In the genomic region with DNA sequence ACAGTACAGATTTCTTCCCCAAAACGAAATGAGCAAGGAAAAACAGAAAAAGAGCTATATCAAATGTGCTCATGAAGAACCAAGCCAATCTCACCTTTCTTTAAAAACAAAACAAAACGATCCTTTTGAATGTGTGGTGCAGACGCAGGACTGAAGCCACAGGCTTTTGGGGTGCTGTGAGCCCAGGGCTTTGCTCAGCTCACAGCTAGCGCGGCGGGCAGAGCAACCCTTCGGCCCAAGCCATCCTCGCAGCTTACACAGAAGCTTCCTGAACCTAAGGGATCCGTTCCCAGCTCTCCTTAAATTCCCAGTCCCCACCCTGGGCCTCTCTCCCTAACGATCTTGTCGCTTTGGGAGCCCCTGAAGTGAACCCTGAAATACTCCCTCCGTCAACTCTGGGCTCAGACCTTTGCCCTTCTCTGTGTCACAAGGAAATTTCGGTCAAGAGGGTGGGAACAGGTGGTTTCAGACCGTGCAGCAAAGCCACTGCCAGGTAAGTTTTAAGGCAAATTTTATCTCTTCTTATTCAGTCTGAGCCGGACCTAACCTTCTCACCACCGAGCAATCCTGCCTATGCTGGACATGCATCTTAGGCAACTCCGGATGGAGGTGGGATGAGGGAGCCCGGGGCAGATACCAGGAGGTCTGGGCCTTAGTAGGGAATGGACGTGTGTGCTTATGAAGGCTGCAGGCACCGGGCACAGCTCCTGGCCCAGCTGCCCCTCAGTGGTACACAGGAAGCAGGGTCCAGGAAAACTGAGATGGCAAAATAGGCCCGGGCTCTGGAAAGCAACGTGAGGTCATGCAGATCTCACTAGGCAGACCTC, we compare ENCODE assay signal across 21 cellular contexts. TPM values are rescaled to one million over a fixed set of nuclear protein-coding genes. Genes with fewer than 3 reads are reported as not detected.
A peak's percentile ranks its signal among the peaks of the same experiment; 100 is the strongest.
DNase-seq lines count a peak whose midpoint lies in the region; ATAC-seq and TF ChIP-seq lines count a peak whose summit lies in the region.
"Had no signal": no experiment of that assay in that cellular context is flagged by ENCODE, and none has a peak within 500 bp of the region (broad histone marks: within the 10 kb centered on the region; RNA-seq: fewer than 3 reads in every experiment).

No MANE protein-coding gene starts in this region.

- no peak overlapping the region for H3K27ac ChIP-seq in A673 (ENCODE audit: low read depth, low read length, poor library complexity, severe bottlenecking)
- H3K27ac ChIP-seq in CD4-positive, alpha-beta T cell (ENCODE audit: low read depth, low read length) = no peak overlapping the region
- H3K27ac ChIP-seq: body of pancreas, lower lobe of right lung, parathyroid adenoma, Peyer's patch, SJSA1, stomach, upper lobe of right lung had no signal

- H3K4me3 ChIP-seq in A673 (ENCODE audit: low read depth, low read length, poor library complexity, severe bottlenecking) = no peak overlapping the region
- H3K4me3 ChIP-seq: body of pancreas, lower lobe of right lung, Peyer's patch, SJSA1, stomach, upper lobe of right lung had no signal

- TF ChIP-seq CTCF in A673 (conservative IDR thresholded peaks at IDR 0.05; ENCODE audit: low read depth, low read length) = no peak
- no peak for TF ChIP-seq CTCF in CD4-positive, alpha-beta T cell (IDR thresholded peaks at IDR 0.05)
- no peak for TF ChIP-seq CTCF in WTC11 (IDR thresholded peaks at IDR 0.05)

- peaks cover 79% of the 10 kb centered on the region for H3K36me3 Mint-ChIP-seq in CD4-positive, alpha-beta T cell (ENCODE audit: low read depth)
- H3K36me3 Mint-ChIP-seq in WTC11 = peaks cover 16% of the 10 kb centered on the region

- ATAC-seq in CD4-positive, alpha-beta T cell (ENCODE audit: poor library complexity) = no peak
- ATAC-seq in WTC11 = no peak
- ATAC-seq in left colon = peak; percentile 9
- ATAC-seq in HG02642 (IDR thresholded peaks at IDR 0.05; ENCODE audit: poor library complexity, unreplicated experiment) = no peak
- ATAC-seq: body of pancreas, lower lobe of right lung, sciatic nerve, upper lobe of right lung had no signal

- no peaks in the 10 kb centered on the region for H3K36me3 ChIP-seq in A673 (ENCODE audit: insufficient read depth, low read length, poor library complexity, severe bottlenecking)
- H3K36me3 ChIP-seq: upper lobe of right lung had no signal

- POLR2A ChIA-PET in A673 (lab: Charles Lee; ENCODE audit: low non-redundant PET) = interaction anchor here (0.7 kb wide), 1 partner anchor 62 kb away, joined by 3 read pairs; no protein-coding TSS in a partner anchor
- POLR2A ChIA-PET in CD4-positive, alpha-beta T cell (lab: Charles Lee) = no interaction called here
- POLR2A ChIA-PET in WTC11 (lab: Charles Lee) = interaction anchor here (0.6 to 1.4 kb wide), 3 partner anchors 17 to 58 kb away, joined by 3 to 10 read pairs (median 4); no protein-coding TSS in a partner anchor

- no peaks in the 10 kb centered on the region for H3K27me3 Mint-ChIP-seq in CD4-positive, alpha-beta T cell
- H3K27me3 Mint-ChIP-seq in WTC11 (ENCODE audit: low read depth) = no peaks in the 10 kb centered on the region
- H3K27me3 Mint-ChIP-seq: activated naive CD8-positive, alpha-beta T cell had no signal

- TSS peak; percentile 95 for BruUV-seq in A673 (replicated peaks; lab: Mats Ljungman, UMichigan)

- no peak for DNase-seq in A673 (ENCODE audit: low spot score)
- no peak for DNase-seq in CD4-positive, alpha-beta T cell
- DNase-seq in WTC11 (ENCODE audit: low spot score) = no peak
- peak in 1 of 2 donors; percentile 9 for DNase-seq in left colon
- DNase-seq in activated CD4-positive, CD25-positive, alpha-beta regulatory T cell treated with anti-CD3 and anti-CD28 coated beads, Interleukin-2, amount 50 U/mL, for 72 hours = no peak
- no peak for DNase-seq in NCI-H226
- DNase-seq in NCI-H526 (lab: John Stamatoyannopoulos, UW) = no peak
- DNase-seq: activated CD4-positive, CD25-positive, alpha-beta regulatory T cell; AML-193; body of pancreas; lower lobe of right lung; NCI-H2171; NCI-H82; Peyer's patch; stomach; upper lobe of right lung had no signal

- H3K4me1 ChIP-seq in A673 (ENCODE audit: insufficient read depth, low read length, poor library complexity, severe bottlenecking) = no peaks in the 10 kb centered on the region
- H3K4me1 ChIP-seq: parathyroid adenoma, SJSA1, upper lobe of right lung had no signal

- peaks cover 2% of the 10 kb centered on the region for H3K9me3 Mint-ChIP-seq in CD4-positive, alpha-beta T cell
- peaks cover 9% of the 10 kb centered on the region for H3K9me3 Mint-ChIP-seq in WTC11

- peaks cover 6% of the 10 kb centered on the region for H3K9me3 ChIP-seq in A673 (ENCODE audit: low read depth, low read length, poor library complexity, severe bottlenecking)
- peaks cover 5% of the 10 kb centered on the region for H3K9me3 ChIP-seq in CD4-positive, alpha-beta T cell (ENCODE audit: control insufficient read depth, low read length)
- H3K9me3 ChIP-seq: body of pancreas, Peyer's patch, upper lobe of right lung had no signal

- peaks cover 13% of the 10 kb centered on the region for H3K4me1 Mint-ChIP-seq in CD4-positive, alpha-beta T cell (ENCODE audit: low read depth)
- H3K4me1 Mint-ChIP-seq in WTC11 = peaks cover 45% of the 10 kb centered on the region

- H3K27me3 ChIP-seq in A673 (replicated peaks; ENCODE audit: insufficient read depth, low read depth, low read length, poor library complexity) = no peaks in the 10 kb centered on the region
- no peaks in the 10 kb centered on the region for H3K27me3 ChIP-seq in CD4-positive, alpha-beta T cell (ENCODE audit: control insufficient read depth, insufficient read depth, low read length)
- H3K27me3 ChIP-seq: body of pancreas, Peyer's patch, SJSA1, stomach, upper lobe of right lung had no signal

- CTCF ChIA-PET in A673 (lab: Charles Lee) = interaction anchor here (0.6 to 0.7 kb wide), 2 partner anchors 64 to 705 kb away, joined by 3 to 6 read pairs; no protein-coding TSS in a partner anchor
- CTCF ChIA-PET in CD4-positive, alpha-beta T cell (lab: Charles Lee) = interaction anchor here (0.6 to 1.2 kb wide), 3 partner anchors 55 to 667 kb away, joined by 3 to 5 read pairs (median 3); a partner anchor contains a TSS
- CTCF ChIA-PET in WTC11 (lab: Charles Lee) = interaction anchor here (0.6 to 2.5 kb wide), 7 partner anchors 8 to 59 kb away, joined by 3 to 11 read pairs (median 5); no protein-coding TSS in a partner anchor

- peak overlapping the region; percentile 27 for H3K27ac Mint-ChIP-seq in CD4-positive, alpha-beta T cell
- peak overlapping the region; percentile 84 for H3K27ac Mint-ChIP-seq in WTC11
- H3K27ac Mint-ChIP-seq: activated naive CD8-positive, alpha-beta T cell had no signal

- intact Hi-C loops in A673 (cut with micrococcal nuclease; ENCODE audit: unreplicated experiment) (no loop called here), left colon (cut with DNase I, micrococcal nuclease) (no loop called here)
- intact Hi-C loops in CD4-positive, alpha-beta T cell (cut with DNase I, micrococcal nuclease) = loop anchor here in 1 of 2 experiments (10.0 kb wide), 1 partner anchor 51 kb away; no protein-coding TSS in a partner anchor

- H3K4me3 Mint-ChIP-seq in CD4-positive, alpha-beta T cell = no peak overlapping the region
- H3K4me3 Mint-ChIP-seq in WTC11 = no peak overlapping the region
- H3K4me3 Mint-ChIP-seq: activated naive CD8-positive, alpha-beta T cell had no signal

TF ChIP-seq in WTC11, 78 proteins besides CTCF, POLR2A, EP300 and RAD21 (continues in another document):
- TF ChIP-seq, protein P1, sequence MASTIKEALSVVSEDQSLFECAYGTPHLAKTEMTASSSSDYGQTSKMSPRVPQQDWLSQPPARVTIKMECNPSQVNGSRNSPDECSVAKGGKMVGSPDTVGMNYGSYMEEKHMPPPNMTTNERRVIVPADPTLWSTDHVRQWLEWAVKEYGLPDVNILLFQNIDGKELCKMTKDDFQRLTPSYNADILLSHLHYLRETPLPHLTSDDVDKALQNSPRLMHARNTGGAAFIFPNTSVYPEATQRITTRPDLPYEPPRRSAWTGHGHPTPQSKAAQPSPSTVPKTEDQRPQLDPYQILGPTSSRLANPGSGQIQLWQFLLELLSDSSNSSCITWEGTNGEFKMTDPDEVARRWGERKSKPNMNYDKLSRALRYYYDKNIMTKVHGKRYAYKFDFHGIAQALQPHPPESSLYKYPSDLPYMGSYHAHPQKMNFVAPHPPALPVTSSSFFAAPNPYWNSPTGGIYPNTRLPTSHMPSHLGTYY (CRISPR knock-in tag; IDR thresholded peaks at IDR 0.05) = no peak
- no peak for TF ChIP-seq CREB1 (CRISPR knock-in tag; IDR thresholded peaks at IDR 0.05)
- TF ChIP-seq GRHL2 (CRISPR knock-in tag; IDR thresholded peaks at IDR 0.05; ENCODE audit: insufficient replicate concordance, severe bottlenecking) = no peak
- TF ChIP-seq, protein P2, sequence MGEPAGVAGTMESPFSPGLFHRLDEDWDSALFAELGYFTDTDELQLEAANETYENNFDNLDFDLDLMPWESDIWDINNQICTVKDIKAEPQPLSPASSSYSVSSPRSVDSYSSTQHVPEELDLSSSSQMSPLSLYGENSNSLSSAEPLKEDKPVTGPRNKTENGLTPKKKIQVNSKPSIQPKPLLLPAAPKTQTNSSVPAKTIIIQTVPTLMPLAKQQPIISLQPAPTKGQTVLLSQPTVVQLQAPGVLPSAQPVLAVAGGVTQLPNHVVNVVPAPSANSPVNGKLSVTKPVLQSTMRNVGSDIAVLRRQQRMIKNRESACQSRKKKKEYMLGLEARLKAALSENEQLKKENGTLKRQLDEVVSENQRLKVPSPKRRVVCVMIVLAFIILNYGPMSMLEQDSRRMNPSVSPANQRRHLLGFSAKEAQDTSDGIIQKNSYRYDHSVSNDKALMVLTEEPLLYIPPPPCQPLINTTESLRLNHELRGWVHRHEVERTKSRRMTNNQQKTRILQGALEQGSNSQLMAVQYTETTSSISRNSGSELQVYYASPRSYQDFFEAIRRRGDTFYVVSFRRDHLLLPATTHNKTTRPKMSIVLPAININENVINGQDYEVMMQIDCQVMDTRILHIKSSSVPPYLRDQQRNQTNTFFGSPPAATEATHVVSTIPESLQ (CRISPR knock-in tag; IDR thresholded peaks at IDR 0.05) = no peak
- TF ChIP-seq, protein P3, sequence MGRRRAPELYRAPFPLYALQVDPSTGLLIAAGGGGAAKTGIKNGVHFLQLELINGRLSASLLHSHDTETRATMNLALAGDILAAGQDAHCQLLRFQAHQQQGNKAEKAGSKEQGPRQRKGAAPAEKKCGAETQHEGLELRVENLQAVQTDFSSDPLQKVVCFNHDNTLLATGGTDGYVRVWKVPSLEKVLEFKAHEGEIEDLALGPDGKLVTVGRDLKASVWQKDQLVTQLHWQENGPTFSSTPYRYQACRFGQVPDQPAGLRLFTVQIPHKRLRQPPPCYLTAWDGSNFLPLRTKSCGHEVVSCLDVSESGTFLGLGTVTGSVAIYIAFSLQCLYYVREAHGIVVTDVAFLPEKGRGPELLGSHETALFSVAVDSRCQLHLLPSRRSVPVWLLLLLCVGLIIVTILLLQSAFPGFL (CRISPR knock-in tag; IDR thresholded peaks at IDR 0.05; ENCODE audit: borderline replicate concordance) = no peak

RNA-seq across cellular contexts. Expression of a gene that starts 52.0 kb away (rescaled TPM):
- 34.1 and 35.9 TPM in 2 replicates for total RNA-seq in A673 (2021)
- total RNA-seq in CD4-positive, alpha-beta T cell = 100 to 1,000 TPM; 179 to 181 TPM
- 102 to 122 TPM (median 122 TPM) in 3 replicates for total RNA-seq in WTC11 (2021)
- total RNA-seq in left colon = 10 to 100 TPM; 51.8 to 71.0 TPM
